ENCODE assay signal across 35 cellular contexts in genomic region chr14:82153689-82154088, GRCh38.
"Had no signal": no experiment of that assay in that cellular context is flagged by ENCODE, and none has a peak within 500 bp of the region (broad histone marks: within the 10 kb centered on the region; RNA-seq: fewer than 3 reads in every experiment).

No MANE protein-coding gene starts in this region.

- H3K4me3 ChIP-seq: adrenal gland, body of pancreas, breast epithelium had no signal

- DNase-seq: activated CD4-positive, alpha-beta memory T cell treated with anti-CD3 and anti-CD28 coated beads for 36 hours; activated CD4-positive, alpha-beta T cell treated with anti-CD3 and anti-CD28 coated beads for 1 hour; activated CD4-positive, alpha-beta T cell treated with anti-CD3 and anti-CD28 coated beads for 36 hours; activated CD4-positive, alpha-beta T cell treated with anti-CD3 and anti-CD28 coated beads for 48 hours; activated CD4-positive, alpha-beta T cell treated with anti-CD3 and anti-CD28 coated beads, Interleukin-2, amount 10 ng/mL, durations not matched to agents 7 days and 5 days; activated CD4-positive, CD25-positive, alpha-beta regulatory T cell; activated CD8-positive, alpha-beta memory T cell treated with anti-CD3 and anti-CD28 coated beads, Interleukin-2, amount 50 U/mL, for 4 hours; activated CD8-positive, alpha-beta T cell treated with anti-CD3 and anti-CD28 coated beads for 36 hours; activated effector memory CD4-positive, alpha-beta T cell treated with anti-CD3 and anti-CD28 coated beads, Interleukin-2, amount 50 U/mL, for 16 hours; activated gamma-delta T cell treated with Interleukin-2 at 50 U/mL for 16 hours; activated naive CD4-positive, alpha-beta T cell; activated naive CD4-positive, alpha-beta T cell treated with anti-CD3 and anti-CD28 coated beads for 36 hours; activated naive CD4-positive, alpha-beta T cell treated with anti-CD3 and anti-CD28 coated beads, Interleukin-2, amount 50 U/mL, for 16 hours; activated naive CD8-positive, alpha-beta T cell treated with anti-CD3 and anti-CD28 coated beads for 36 hours; activated T-cell treated with anti-CD3 and anti-CD28 coated beads for 4 hours; activated T-cell treated with anti-CD3 and anti-CD28 coated beads, Interleukin-2, amount 50 U/mL, for 1 hour; activated T-cell treated with anti-CD3 and anti-CD28 coated beads, Interleukin-2, amount 50 U/mL, for 4 hours; activated T-cell treated with anti-CD3 and anti-CD28 coated beads, Interleukin-2, amount 50 U/mL, for 72 hours; adrenal gland; amniotic stem cell; aorta; body of pancreas; brain microvascular endothelial cell; central memory CD4-positive, alpha-beta T cell; T-helper 2 cell; T-helper 9 cell; WERI-Rb-1 had no signal

- H3K4me1 ChIP-seq: adrenal gland, body of pancreas, breast epithelium had no signal

- H3K9me3 ChIP-seq: adrenal gland, body of pancreas, breast epithelium had no signal

- ATAC-seq: activated CD4-positive, alpha-beta T cell treated with anti-CD3 and anti-CD28 coated beads for 36 hours; activated CD4-positive, CD25-positive, alpha-beta regulatory T cell treated with anti-CD3 and anti-CD28 coated beads, Interleukin-2, amount 50 U/mL, for 24 hours; activated CD8-positive, alpha-beta T cell treated with anti-CD3 and anti-CD28 coated beads for 36 hours; activated naive CD4-positive, alpha-beta T cell treated with anti-CD3 and anti-CD28 coated beads, Interleukin-2, amount 50 U/mL, for 72 hours; activated T-cell treated with anti-CD3 and anti-CD28 coated beads, Interleukin-2, amount 50 U/mL, for 4 hours; activated T-cell treated with anti-CD3 and anti-CD28 coated beads, Interleukin-2, amount 50 U/mL, for 72 hours; activated T-helper 17 cell treated with anti-CD3 and anti-CD28 coated beads, Interleukin-2, amount 50 U/mL, for 72 hours; body of pancreas; WTC11 had no signal

- H3K27me3 ChIP-seq: adrenal gland, body of pancreas, brain microvascular endothelial cell, breast epithelium had no signal

- H3K27ac ChIP-seq: adrenal gland, body of pancreas, brain microvascular endothelial cell, breast epithelium, WERI-Rb-1 had no signal

- FAIRE-seq: astrocyte, colon, TTC549 had no signal

- H3K36me3 ChIP-seq: adrenal gland, brain microvascular endothelial cell, breast epithelium, WERI-Rb-1 had no signal
